9 cellular contexts compared by ENCODE assay signal in genomic region chr4:140116442-140117104, GRCh38. TPM values are rescaled to one million over a fixed set of nuclear protein-coding genes. Genes with fewer than 3 reads are reported as not detected.
DNase-seq lines count a peak whose midpoint lies in the region; ATAC-seq and TF ChIP-seq lines count a peak whose summit lies in the region.
"Had no signal": no experiment of that assay in that cellular context is flagged by ENCODE, and none has a peak within 500 bp of the region (broad histone marks: within the 10 kb centered on the region; RNA-seq: fewer than 3 reads in every experiment).

No MANE protein-coding gene starts in this region.

- H3K36me3 ChIP-seq in mucosa of descending colon (ENCODE audit: low read depth): no peaks in the 10 kb centered on the region

- DNase-seq in KBM-7: peak; percentile 72
- peak; percentile 36 for DNase-seq in UCSD-AML1 (lab: John Stamatoyannopoulos, UW; ENCODE audit: unreplicated experiment)
- no peak for DNase-seq in mucosa of descending colon
- DNase-seq in putamen (ENCODE audit: low spot score): no peak
- no peak for DNase-seq in AG08396 (ENCODE audit: low spot score)

- H3K4me1 ChIP-seq in mucosa of descending colon (ENCODE audit: low read depth): no peaks in the 10 kb centered on the region
- H3K4me1 ChIP-seq: parathyroid adenoma had no signal

- no peak overlapping the region for H3K4me3 ChIP-seq in mucosa of descending colon

- in situ Hi-C loops in KBM-7 (cut with MboI; ENCODE audit: low pct_unique_long_range_greater_than_20kb, low sequenced_read_pairs): no loop called here

- intact Hi-C loops in mucosa of descending colon (cut with DNase I, micrococcal nuclease): no loop called here

- no peaks in the 10 kb centered on the region for H3K9me3 ChIP-seq in mucosa of descending colon

- no peak for TF ChIP-seq CTCF in mucosa of descending colon (IDR thresholded peaks at IDR 0.05)

- ATAC-seq in GM21367 (IDR thresholded peaks at IDR 0.05; ENCODE audit: unreplicated experiment): peak; percentile 43
- peak; percentile 37 for ATAC-seq in mucosa of descending colon
- no peak for ATAC-seq in GM18520 (IDR thresholded peaks at IDR 0.05; ENCODE audit: unreplicated experiment)
- no peak for ATAC-seq in HG03520 (IDR thresholded peaks at IDR 0.05; ENCODE audit: unreplicated experiment)

RNA-seq across cellular contexts. Expression of gene MAML3, which starts 37.4 kb away (rescaled TPM):
- 10 to 100 TPM; 10.4 to 23.5 (median 14.8) TPM for total RNA-seq in mucosa of descending colon

Comparison
In these comparisons a context has a peak if more than half of its experiments do, and no peak if none do; other contexts are left out.
1. ATAC-seq: peak in GM21367 (single experiment) and mucosa of descending colon (single experiment); none in GM18520 (single experiment) and HG03520 (single experiment).
2. DNase-seq: peak in KBM-7 (single experiment) and UCSD-AML1 (single experiment); none in mucosa of descending colon (0 of 3), putamen (single experiment) and AG08396 (single experiment).